8 cellular contexts compared by ENCODE assay signal in the genomic region with DNA sequence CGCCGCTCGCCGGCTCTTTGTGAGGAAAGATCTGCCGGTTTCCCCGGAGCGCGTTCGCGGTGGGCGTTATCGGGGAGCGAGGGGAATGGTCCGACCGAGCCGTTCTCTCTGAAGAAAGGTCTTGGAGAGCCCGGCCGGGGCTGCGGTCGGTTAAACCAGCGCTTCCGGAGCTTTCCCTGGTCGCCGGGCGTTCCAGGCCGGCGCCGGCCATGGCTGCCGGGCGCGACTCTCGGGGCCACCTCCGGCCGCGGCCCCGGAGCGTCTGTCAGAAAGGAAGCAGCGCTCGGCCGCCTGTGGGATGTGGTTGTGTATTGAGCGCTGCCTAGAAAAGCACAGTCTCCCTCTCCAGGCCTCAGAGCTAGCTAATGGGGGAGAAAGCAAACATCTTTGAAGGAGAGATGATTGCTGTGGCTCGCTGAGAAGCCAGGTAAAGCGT. TPM values are rescaled to one million over a fixed set of nuclear protein-coding genes. Genes with fewer than 3 reads are reported as not detected.
DNase-seq lines count a peak whose midpoint lies in the region; ATAC-seq and TF ChIP-seq lines count a peak whose summit lies in the region.

No MANE protein-coding gene starts in this region.

- H3K27ac Mint-ChIP-seq in WTC11 = peak overlapping the region; percentile 49; the same call in 1 of the 2 replicates

- intact Hi-C loops in HCT116 (cut with micrococcal nuclease) = loop anchor here (2.0 kb wide), 1 partner anchor 38 kb away; no protein-coding TSS in a partner anchor

- no TSS peak for BruUV-seq in HCT116 (replicated peaks; lab: Mats Ljungman, UMichigan)

- H3K9me3 ChIP-seq in HCT116 (ENCODE audit: control insufficient read depth in 1 of 2, insufficient read depth in 1 of 2, low read depth in 1 of 2, low read length in 2 of 2) (no peaks in the 10 kb centered on the region), smooth muscle cell (replicated peaks; ENCODE audit: low read depth) (no peaks in the 10 kb centered on the region)

- peaks cover 23% of the 10 kb centered on the region for H3F3A ChIP-seq in smooth muscle cell (ENCODE audit: low read depth)

- H4K20me1 ChIP-seq in HCT116 (ENCODE audit: insufficient read depth) = peaks cover 11% of the 10 kb centered on the region; the same call in 1 of the 2 replicates
- peaks cover 47% of the 10 kb centered on the region for H4K20me1 ChIP-seq in smooth muscle cell (ENCODE audit: low read depth)

- TF ChIP-seq POLR2A in HCT116 (IDR thresholded peaks at IDR 0.05; ENCODE audit: borderline replicate concordance, extremely low read depth, insufficient read depth, insufficient read length) = no peak
- TF ChIP-seq POLR2A in NB4 (IDR thresholded peaks at IDR 0.05; ENCODE audit: extremely low read depth, insufficient read length) = no peak

- H3K4me2 ChIP-seq in HCT116 (ENCODE audit: low read length) = peak overlapping the region; percentile 99
- peak overlapping the region; percentile 90 for H3K4me2 ChIP-seq in smooth muscle cell

- H3K36me3 ChIP-seq in HCT116 (ENCODE audit: control insufficient read depth in 1 of 2, insufficient read depth in 2 of 2, low read length in 2 of 2) (no peaks in the 10 kb centered on the region), smooth muscle cell (ENCODE audit: low read depth) (no peaks in the 10 kb centered on the region)

- peak overlapping the region; percentile 85 for H3K27ac ChIP-seq in HCT116 (ENCODE audit: low read depth, low read length)
- peak overlapping the region; percentile 84 for H3K27ac ChIP-seq in smooth muscle cell (ENCODE audit: low read depth)

- H2AFZ ChIP-seq in HCT116 (ENCODE audit: low read depth, low read length, poor library complexity, severe bottlenecking) = no peak overlapping the region
- H2AFZ ChIP-seq in smooth muscle cell (ENCODE audit: low read depth) = peak overlapping the region; percentile 98

- 1% methylated on average over 42 of the region's 43 CpGs for WGBS in smooth muscle cell (ENCODE audit: low lambda C conversion rate)

- POLR2A ChIA-PET in HCT116 (lab: Charles Lee) (no interaction called here), WTC11 (lab: Charles Lee) (no interaction called here)

- ATAC-seq in HCT116 (peak; percentile 21), WTC11 (peak; percentile 68)

- H3K27me3 ChIP-seq in HCT116 (ENCODE audit: insufficient read depth, low read length) (no peaks in the 10 kb centered on the region), smooth muscle cell (ENCODE audit: low read depth) (no peaks in the 10 kb centered on the region)

- TF ChIP-seq RAD21 in HCT116 (IDR thresholded peaks at IDR 0.05; ENCODE audit: low read depth) = no peak

- H3K4me3 ChIP-seq in HCT116 (replicated peaks in 1 of 2; ENCODE audit: low read depth in 1 of 2, low read length in 2 of 2) = peak overlapping the region; percentile 70 to 93
- peak overlapping the region; percentile 81 for H3K4me3 ChIP-seq in NB4 (ENCODE audit: low read depth, low read length)
- peak overlapping the region; percentile 88 for H3K4me3 ChIP-seq in smooth muscle cell

- peak overlapping the region; percentile 86 for H3K9ac ChIP-seq in HCT116 (ENCODE audit: low read length)
- peak overlapping the region; percentile 85 for H3K9ac ChIP-seq in smooth muscle cell (ENCODE audit: low read depth)

- TF ChIP-seq CTCF in GM10266 (IDR thresholded peaks at IDR 0.05; ENCODE audit: control insufficient read depth, insufficient read depth, low read depth, missing control alignments) (peak; percentile 21), HCT116 (IDR thresholded peaks at IDR 0.05 in 2 of 3, conservative IDR thresholded peaks at IDR 0.05 in 1 of 3; ENCODE audit: borderline replicate concordance in 1 of 3, insufficient read depth in 1 of 3, low read depth in 2 of 3, low read length in 2 of 3) (no peak), NB4 (IDR thresholded peaks at IDR 0.05; ENCODE audit: low read depth, low read length) (no peak), WTC11 (IDR thresholded peaks at IDR 0.05) (no peak), smooth muscle cell (IDR thresholded peaks at IDR 0.05; ENCODE audit: borderline replicate concordance, insufficient read depth, poor library complexity, severe bottlenecking) (no peak)

- no peaks in the 10 kb centered on the region for H3K36me3 Mint-ChIP-seq in WTC11

- CTCF ChIA-PET in HCT116 (lab: Charles Lee) = no interaction called here
- CTCF ChIA-PET in WTC11 (lab: Charles Lee) = interaction anchor here (0.6 to 1.1 kb wide), 2 partner anchors 14 to 69 kb away, joined by 3 to 4 read pairs; no protein-coding TSS in a partner anchor

- peak overlapping the region; percentile 88 for H3K4me3 Mint-ChIP-seq in WTC11

- H3K9me2 ChIP-seq in HCT116 (ENCODE audit: insufficient read depth) = no peaks in the 10 kb centered on the region

- H3K9me3 Mint-ChIP-seq in WTC11 = no peaks in the 10 kb centered on the region

- DNase-seq in GM10266 (ENCODE audit: extremely low spot score) (peak; percentile 88), HCT116 (ENCODE audit: low read depth, low spot score) (no peak), NB4 (ENCODE audit: low read depth) (peak; percentile 81), WTC11 (ENCODE audit: low spot score) (peak; percentile 51), islet precursor cell (peak; percentile 79), smooth muscle cell (lab: John Stamatoyannopoulos, UW; ENCODE audit: unreplicated experiment) (peak; percentile 67), NCI-H2029 treated with DMSO at 0.1 percent for 48 hours (lab: John Stamatoyannopoulos, UW) (no peak)
- DNase-seq in central memory CD4-positive, alpha-beta T cell = peak; percentile 62

- H3K79me2 ChIP-seq in HCT116 (ENCODE audit: insufficient read depth, low read length) (peaks cover 53% of the 10 kb centered on the region), smooth muscle cell (ENCODE audit: low read depth) (peaks cover 44% of the 10 kb centered on the region)

- H3K27me3 Mint-ChIP-seq in WTC11 (ENCODE audit: low read depth) = peaks cover 30% of the 10 kb centered on the region

- peaks cover 29% of the 10 kb centered on the region for H3K4me1 Mint-ChIP-seq in WTC11

- RAD21 ChIA-PET in HCT116 (lab: Charles Lee; ENCODE audit: low non-redundant PET in 1 of 2, low total read pairs in 2 of 2, uncharacterized antibody in 2 of 2, unreplicated experiment in 2 of 2) = no interaction called here

- H3K4me1 ChIP-seq in HCT116 (ENCODE audit: control insufficient read depth in 1 of 2, insufficient read depth in 2 of 2, low read length in 2 of 2) (peaks cover 9 to 47% of the 10 kb centered on the region in 2 experiments), smooth muscle cell (ENCODE audit: low read depth) (no peaks in the 10 kb centered on the region)

TF ChIP-seq in HCT116, 20 proteins besides CTCF, POLR2A, EP300 and RAD21 (continues in another document):
- no peak for TF ChIP-seq CBX3 (IDR thresholded peaks at IDR 0.05; ENCODE audit: low read depth)
- TF ChIP-seq ZNF274 (IDR thresholded peaks at IDR 0.05; ENCODE audit: low read depth, low read length) = no peak
- no peak for TF ChIP-seq ELF1 (IDR thresholded peaks at IDR 0.05; ENCODE audit: borderline replicate concordance, low read depth)
- TF ChIP-seq ZFX (IDR thresholded peaks at IDR 0.05) = no peak
- TF ChIP-seq YY1 (IDR thresholded peaks at IDR 0.05; ENCODE audit: extremely low read depth, insufficient replicate concordance, low read depth, low read length) = no peak

TF ChIP-seq in WTC11, 78 proteins besides CTCF, POLR2A, EP300 and RAD21:
- TF ChIP-seq EMX1 (CRISPR knock-in tag; IDR thresholded peaks at IDR 0.05) = no peak
- TF ChIP-seq SMAD4 (CRISPR knock-in tag; IDR thresholded peaks at IDR 0.05) = no peak
- TF ChIP-seq, protein P1, sequence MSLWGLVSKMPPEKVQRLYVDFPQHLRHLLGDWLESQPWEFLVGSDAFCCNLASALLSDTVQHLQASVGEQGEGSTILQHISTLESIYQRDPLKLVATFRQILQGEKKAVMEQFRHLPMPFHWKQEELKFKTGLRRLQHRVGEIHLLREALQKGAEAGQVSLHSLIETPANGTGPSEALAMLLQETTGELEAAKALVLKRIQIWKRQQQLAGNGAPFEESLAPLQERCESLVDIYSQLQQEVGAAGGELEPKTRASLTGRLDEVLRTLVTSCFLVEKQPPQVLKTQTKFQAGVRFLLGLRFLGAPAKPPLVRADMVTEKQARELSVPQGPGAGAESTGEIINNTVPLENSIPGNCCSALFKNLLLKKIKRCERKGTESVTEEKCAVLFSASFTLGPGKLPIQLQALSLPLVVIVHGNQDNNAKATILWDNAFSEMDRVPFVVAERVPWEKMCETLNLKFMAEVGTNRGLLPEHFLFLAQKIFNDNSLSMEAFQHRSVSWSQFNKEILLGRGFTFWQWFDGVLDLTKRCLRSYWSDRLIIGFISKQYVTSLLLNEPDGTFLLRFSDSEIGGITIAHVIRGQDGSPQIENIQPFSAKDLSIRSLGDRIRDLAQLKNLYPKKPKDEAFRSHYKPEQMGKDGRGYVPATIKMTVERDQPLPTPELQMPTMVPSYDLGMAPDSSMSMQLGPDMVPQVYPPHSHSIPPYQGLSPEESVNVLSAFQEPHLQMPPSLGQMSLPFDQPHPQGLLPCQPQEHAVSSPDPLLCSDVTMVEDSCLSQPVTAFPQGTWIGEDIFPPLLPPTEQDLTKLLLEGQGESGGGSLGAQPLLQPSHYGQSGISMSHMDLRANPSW (CRISPR knock-in tag; conservative IDR thresholded peaks at IDR 0.05; ENCODE audit: low read depth) = no peak

RNA-seq across cellular contexts. Expression of a gene that starts 0.7 kb away (rescaled TPM):
- total RNA-seq in HCT116 (2021; ENCODE audit: unreplicated experiment) = 70.7 TPM
- polyA plus RNA-seq in HCT116 (2012) = 16.1 and 24.0 TPM in 2 replicates
- 21.4 to 24.5 TPM (median 23.7 TPM) in 3 replicates for total RNA-seq in WTC11 (2021)
- total RNA-seq in smooth muscle cell = 32.7 and 78.1 TPM in 2 replicates
- polyA plus RNA-seq in smooth muscle cell = 33.2 and 40.7 TPM in 2 replicates

RNA-seq across cellular contexts. Expression of a gene that starts 13.7 kb away (rescaled TPM):
- total RNA-seq in HCT116 (2021; ENCODE audit: unreplicated experiment) (21.4 TPM), WTC11 (2021) (21.8 to 22.9 TPM (median 22.9 TPM) in 3 replicates), smooth muscle cell (6.0 and 7.5 TPM in 2 replicates)
- polyA plus RNA-seq in HCT116 (2012) = 11.8 and 13.4 TPM in 2 replicates
- polyA plus RNA-seq in smooth muscle cell = 8.3 and 10.5 TPM in 2 replicates

RNA-seq across cellular contexts. Expression of a gene that starts 40.6 kb away (rescaled TPM):
- total RNA-seq in HCT116 (2021; ENCODE audit: unreplicated experiment) (38.1 TPM), WTC11 (2021) (63.6 to 68.7 TPM (median 64.4 TPM) in 3 replicates), smooth muscle cell (31.7 and 49.2 TPM in 2 replicates)
- 11.2 and 19.6 TPM in 2 replicates for polyA plus RNA-seq in HCT116 (2012)
- 14.5 and 15.6 TPM in 2 replicates for polyA plus RNA-seq in smooth muscle cell

Comparison
In these comparisons a context has a peak if more than half of its experiments do, and no peak if none do; other contexts are left out.
1. DNase-seq: peak in GM10266 (single experiment), NB4 (single experiment), WTC11 (single experiment), central memory CD4-positive, alpha-beta T cell (single experiment), islet precursor cell (single experiment) and smooth muscle cell (single experiment); none in HCT116 (single experiment) and NCI-H2029 treated with DMSO at 0.1 percent for 48 hours (single experiment).
2. Peak in every context shown above with its lines, with median percentiles within 50 percentile points of each other: H3K4me3 ChIP-seq.